ENCODE assay signal across 1 cellular context in the genomic region with DNA sequence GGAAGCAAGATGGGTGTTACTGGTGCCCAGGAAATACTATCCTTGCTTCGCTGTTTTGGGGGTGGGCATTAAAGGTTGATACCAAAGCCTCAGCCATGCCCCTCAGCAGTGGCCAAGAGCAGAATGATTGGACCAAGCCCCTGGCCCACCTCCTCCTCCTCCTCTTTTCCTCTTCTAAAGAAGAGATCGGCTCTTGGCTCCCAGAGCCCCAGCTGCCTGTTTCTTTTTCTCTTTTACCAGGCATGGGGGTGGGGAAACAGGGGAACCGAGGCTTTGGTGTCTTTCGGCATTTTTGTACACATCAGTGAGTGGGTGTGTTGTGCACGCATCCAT.
A peak's percentile ranks its signal among the peaks of the same experiment; 100 is the strongest.
TF ChIP-seq lines count a peak whose summit lies in the region.

No MANE protein-coding gene starts in this region.

TF ChIP-seq in K562, 482 proteins besides CTCF, POLR2A, EP300 and RAD21:
- TF ChIP-seq ZNF431 (CRISPR knock-in tag; IDR thresholded peaks at IDR 0.05), result no peak
- no peak for TF ChIP-seq KDM5B (IDR thresholded peaks at IDR 0.05; ENCODE audit: insufficient replicate concordance, low read depth, low read length)
- TF ChIP-seq, protein P1, sequence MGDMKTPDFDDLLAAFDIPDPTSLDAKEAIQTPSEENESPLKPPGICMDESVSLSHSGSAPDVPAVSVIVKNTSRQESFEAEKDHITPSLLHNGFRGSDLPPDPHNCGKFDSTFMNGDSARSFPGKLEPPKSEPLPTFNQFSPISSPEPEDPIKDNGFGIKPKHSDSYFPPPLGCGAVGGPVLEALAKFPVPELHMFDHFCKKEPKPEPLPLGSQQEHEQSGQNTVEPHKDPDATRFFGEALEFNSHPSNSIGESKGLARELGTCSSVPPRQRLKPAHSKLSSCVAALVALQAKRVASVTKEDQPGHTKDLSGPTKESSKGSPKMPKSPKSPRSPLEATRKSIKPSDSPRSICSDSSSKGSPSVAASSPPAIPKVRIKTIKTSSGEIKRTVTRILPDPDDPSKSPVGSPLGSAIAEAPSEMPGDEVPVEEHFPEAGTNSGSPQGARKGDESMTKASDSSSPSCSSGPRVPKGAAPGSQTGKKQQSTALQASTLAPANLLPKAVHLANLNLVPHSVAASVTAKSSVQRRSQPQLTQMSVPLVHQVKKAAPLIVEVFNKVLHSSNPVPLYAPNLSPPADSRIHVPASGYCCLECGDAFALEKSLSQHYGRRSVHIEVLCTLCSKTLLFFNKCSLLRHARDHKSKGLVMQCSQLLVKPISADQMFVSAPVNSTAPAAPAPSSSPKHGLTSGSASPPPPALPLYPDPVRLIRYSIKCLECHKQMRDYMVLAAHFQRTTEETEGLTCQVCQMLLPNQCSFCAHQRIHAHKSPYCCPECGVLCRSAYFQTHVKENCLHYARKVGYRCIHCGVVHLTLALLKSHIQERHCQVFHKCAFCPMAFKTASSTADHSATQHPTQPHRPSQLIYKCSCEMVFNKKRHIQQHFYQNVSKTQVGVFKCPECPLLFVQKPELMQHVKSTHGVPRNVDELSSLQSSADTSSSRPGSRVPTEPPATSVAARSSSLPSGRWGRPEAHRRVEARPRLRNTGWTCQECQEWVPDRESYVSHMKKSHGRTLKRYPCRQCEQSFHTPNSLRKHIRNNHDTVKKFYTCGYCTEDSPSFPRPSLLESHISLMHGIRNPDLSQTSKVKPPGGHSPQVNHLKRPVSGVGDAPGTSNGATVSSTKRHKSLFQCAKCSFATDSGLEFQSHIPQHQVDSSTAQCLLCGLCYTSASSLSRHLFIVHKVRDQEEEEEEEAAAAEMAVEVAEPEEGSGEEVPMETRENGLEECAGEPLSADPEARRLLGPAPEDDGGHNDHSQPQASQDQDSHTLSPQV (IDR thresholded peaks at IDR 0.05), result 0 out of 2 replicates have a peak, but pooled peaks have one; percentile 6
- peak in 1 of 2 experiments; percentile 48; a peak in 2 of 4 replicates for TF ChIP-seq MAZ (CRISPR knock-in tag; conservative IDR thresholded peaks at IDR 0.05 in 1 of 2, IDR thresholded peaks at IDR 0.05 in 1 of 2)
- TF ChIP-seq ZBTB7A (IDR thresholded peaks at IDR 0.05; ENCODE audit: borderline replicate concordance, control insufficient read depth, low read depth, low read length), result 0 out of 2 replicates have a peak, but pooled peaks have one; percentile 22
